Comparison of ENCODE assay signal across 1 cellular context in the genomic region with DNA sequence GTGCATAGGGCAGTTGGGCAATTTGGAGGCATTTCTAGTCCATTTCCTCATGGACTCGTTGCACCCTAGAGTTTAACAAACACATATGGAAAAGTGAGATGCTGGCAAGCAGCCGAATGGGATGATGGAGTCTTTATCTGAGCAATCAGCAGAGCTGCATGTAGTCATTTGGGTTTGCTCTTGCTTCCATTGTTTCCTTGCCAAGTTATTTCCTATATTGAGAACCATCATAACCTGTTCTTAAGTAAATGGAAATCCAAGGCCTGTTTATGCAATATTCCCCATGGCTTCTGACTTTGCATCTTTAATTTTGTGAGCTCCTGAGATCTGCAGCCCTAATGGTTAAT.
TF ChIP-seq lines count a peak whose summit lies in the region.

No MANE protein-coding gene starts in this region.

TF ChIP-seq in HepG2, 621 proteins besides CTCF, POLR2A, EP300 and RAD21:
- no peak for TF ChIP-seq SKI (IDR thresholded peaks at IDR 0.05; ENCODE audit: partially characterized antibody)
- no peak for TF ChIP-seq ZNF124 (CRISPR knock-in tag; IDR thresholded peaks at IDR 0.05)
- TF ChIP-seq, protein P1, sequence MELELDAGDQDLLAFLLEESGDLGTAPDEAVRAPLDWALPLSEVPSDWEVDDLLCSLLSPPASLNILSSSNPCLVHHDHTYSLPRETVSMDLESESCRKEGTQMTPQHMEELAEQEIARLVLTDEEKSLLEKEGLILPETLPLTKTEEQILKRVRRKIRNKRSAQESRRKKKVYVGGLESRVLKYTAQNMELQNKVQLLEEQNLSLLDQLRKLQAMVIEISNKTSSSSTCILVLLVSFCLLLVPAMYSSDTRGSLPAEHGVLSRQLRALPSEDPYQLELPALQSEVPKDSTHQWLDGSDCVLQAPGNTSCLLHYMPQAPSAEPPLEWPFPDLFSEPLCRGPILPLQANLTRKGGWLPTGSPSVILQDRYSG (CRISPR knock-in tag; IDR thresholded peaks at IDR 0.05) = no peak
- no peak for TF ChIP-seq ZNF556 (CRISPR knock-in tag; IDR thresholded peaks at IDR 0.05; ENCODE audit: borderline replicate concordance)
- no peak for TF ChIP-seq ATF7-NPFF (CRISPR knock-in tag; IDR thresholded peaks at IDR 0.05; ENCODE audit: low read depth)
- TF ChIP-seq, protein P2, sequence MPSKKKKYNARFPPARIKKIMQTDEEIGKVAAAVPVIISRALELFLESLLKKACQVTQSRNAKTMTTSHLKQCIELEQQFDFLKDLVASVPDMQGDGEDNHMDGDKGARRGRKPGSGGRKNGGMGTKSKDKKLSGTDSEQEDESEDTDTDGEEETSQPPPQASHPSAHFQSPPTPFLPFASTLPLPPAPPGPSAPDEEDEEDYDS (CRISPR knock-in tag; IDR thresholded peaks at IDR 0.05) = no peak
- TF ChIP-seq HNRNPUL1 (IDR thresholded peaks at IDR 0.05; ENCODE audit: low read depth, low read length) = no peak
- no peak for TF ChIP-seq NR2C2 (CRISPR knock-in tag; IDR thresholded peaks at IDR 0.05; ENCODE audit: borderline replicate concordance)
- no peak for TF ChIP-seq ZNF629 (CRISPR knock-in tag; conservative IDR thresholded peaks at IDR 0.05)
- TF ChIP-seq ZNF468 (CRISPR knock-in tag; IDR thresholded peaks at IDR 0.05) = no peak
